ENCODE assay signal across 1 cellular context in the genomic region with DNA sequence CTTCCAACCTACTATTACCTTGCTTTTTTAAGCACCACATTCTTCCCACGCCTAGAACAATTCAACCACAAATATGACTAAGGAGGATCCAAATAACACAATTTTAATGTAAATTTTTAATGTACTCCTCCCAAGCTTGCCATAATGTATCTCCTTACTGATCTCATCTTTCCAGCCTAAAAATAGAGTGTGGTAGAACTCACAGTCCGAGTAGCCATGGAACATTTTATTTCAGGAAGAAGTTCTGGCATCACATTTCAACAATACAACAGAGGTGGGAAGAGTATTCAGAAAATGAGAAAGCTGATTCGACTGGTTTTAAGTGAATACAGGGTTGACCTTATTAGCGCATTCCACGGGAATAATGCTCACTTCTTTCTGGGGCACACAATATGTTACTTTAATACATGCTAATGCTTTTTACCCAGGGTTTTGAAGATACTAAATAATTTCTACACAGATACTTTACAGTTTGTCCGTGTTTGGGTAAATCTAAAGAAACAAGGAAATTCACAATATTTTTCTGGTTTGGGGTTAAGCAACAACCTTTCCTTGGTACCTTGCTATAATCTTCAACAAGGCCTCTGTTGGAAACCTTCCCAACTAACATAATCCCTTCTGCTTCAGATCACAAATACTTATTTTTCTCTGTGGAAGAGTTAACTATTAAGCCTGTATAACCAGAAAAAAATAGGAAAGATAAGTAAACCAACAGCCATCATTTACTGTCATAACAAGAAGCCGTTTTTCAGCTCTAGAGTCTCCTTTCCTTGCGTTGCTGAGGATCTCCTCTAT.
TF ChIP-seq lines count a peak whose summit lies in the region.

No MANE protein-coding gene starts in this region.

TF ChIP-seq in A549, 52 proteins besides CTCF, POLR2A, EP300 and RAD21 (continued from another document):
- TF ChIP-seq, protein P1, sequence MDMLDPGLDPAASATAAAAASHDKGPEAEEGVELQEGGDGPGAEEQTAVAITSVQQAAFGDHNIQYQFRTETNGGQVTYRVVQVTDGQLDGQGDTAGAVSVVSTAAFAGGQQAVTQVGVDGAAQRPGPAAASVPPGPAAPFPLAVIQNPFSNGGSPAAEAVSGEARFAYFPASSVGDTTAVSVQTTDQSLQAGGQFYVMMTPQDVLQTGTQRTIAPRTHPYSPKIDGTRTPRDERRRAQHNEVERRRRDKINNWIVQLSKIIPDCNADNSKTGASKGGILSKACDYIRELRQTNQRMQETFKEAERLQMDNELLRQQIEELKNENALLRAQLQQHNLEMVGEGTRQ (IDR thresholded peaks at IDR 0.05), result no peak
- no peak for TF ChIP-seq SMC3 (IDR thresholded peaks at IDR 0.05)
- TF ChIP-seq JUN (IDR thresholded peaks at IDR 0.05), result no peak
- TF ChIP-seq, protein P2, sequence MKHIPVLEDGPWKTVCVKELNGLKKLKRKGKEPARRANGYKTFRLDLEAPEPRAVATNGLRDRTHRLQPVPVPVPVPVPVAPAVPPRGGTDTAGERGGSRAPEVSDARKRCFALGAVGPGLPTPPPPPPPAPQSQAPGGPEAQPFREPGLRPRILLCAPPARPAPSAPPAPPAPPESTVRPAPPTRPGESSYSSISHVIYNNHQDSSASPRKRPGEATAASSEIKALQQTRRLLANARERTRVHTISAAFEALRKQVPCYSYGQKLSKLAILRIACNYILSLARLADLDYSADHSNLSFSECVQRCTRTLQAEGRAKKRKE (CRISPR knock-in tag; IDR thresholded peaks at IDR 0.05; ENCODE audit: low read depth), result no peak
- no peak for TF ChIP-seq KDM5A (IDR thresholded peaks at IDR 0.05)
TF ChIP-seq in A549: peak in this region for 0.
